ENCODE assay signal across 12 cellular contexts in the genomic region with DNA sequence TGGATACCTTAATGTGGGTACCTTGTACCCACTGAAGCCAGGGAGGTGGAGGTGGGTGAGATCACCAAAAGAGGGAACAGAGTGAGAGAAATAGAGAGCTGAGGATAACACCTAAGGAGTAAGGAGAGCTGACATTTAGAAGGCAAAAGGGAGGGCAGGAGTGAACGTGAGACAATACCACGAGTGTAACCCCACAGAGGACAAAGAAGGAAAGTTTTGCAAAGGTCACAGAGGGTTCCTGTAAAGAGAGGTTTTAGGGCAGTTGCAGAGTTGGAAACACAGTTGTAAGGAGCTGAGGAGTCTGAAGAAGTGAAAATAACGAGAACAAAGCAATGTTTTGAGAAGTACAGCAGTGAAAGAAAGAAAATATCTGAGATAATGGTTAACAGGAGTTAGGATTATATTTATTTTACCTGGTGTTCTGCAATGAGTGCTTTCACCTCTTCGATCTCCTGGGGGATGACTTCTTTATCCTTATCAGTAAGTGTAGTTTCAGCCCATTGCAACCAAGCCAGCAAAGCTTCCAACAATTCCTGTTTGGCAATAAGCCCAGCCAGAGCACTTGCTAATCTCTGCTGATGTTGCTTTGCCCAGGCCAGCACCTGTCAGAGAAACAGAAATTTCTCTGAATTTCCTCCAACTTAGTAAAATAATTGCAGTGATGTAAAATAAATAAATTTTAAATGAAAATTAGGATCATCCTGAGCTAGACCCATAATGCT.
A peak's percentile ranks its signal among the peaks of the same experiment; 100 is the strongest.
DNase-seq lines count a peak whose midpoint lies in the region; ATAC-seq and TF ChIP-seq lines count a peak whose summit lies in the region.
"Had no signal": no experiment of that assay in that cellular context is flagged by ENCODE, and none has a peak within 500 bp of the region (broad histone marks: within the 10 kb centered on the region; RNA-seq: fewer than 3 reads in every experiment).

No MANE protein-coding gene starts in this region.

- peaks cover 73% of the 10 kb centered on the region for H3K36me3 Mint-ChIP-seq in HFFc6 (ENCODE audit: low read depth)
- H3K36me3 Mint-ChIP-seq: activated naive CD8-positive, alpha-beta T cell had no signal

- peak overlapping the region; percentile 37 for H3K27ac Mint-ChIP-seq in HFFc6
- H3K27ac Mint-ChIP-seq: activated naive CD8-positive, alpha-beta T cell; CD4-positive, alpha-beta memory T cell had no signal

- TF ChIP-seq CTCF in HFFc6 (IDR thresholded peaks at IDR 0.05), result no peak
- no peak for TF ChIP-seq CTCF in retinal pigment epithelial cell (conservative IDR thresholded peaks at IDR 0.05; ENCODE audit: low read depth, low read length)

- H3K4me1 Mint-ChIP-seq in HFFc6 (ENCODE audit: low read depth), result peaks cover 25% of the 10 kb centered on the region

- no peak overlapping the region; the same call in 1 of the 2 replicates for H3K4me3 Mint-ChIP-seq in HFFc6
- H3K4me3 Mint-ChIP-seq: activated naive CD8-positive, alpha-beta T cell; CD4-positive, alpha-beta memory T cell had no signal

- no peak for DNase-seq in HFFc6
- peak; percentile 31 for DNase-seq in left cardiac atrium
- DNase-seq in retinal pigment epithelial cell (ENCODE audit: low read depth), result peak; percentile 77
- DNase-seq in NCI-H2171 treated with DMSO at 0.1 percent for 48 hours (lab: John Stamatoyannopoulos, UW), result no peak
- no peak for DNase-seq in activated gamma-delta T cell (lab: John Stamatoyannopoulos, UW)
- DNase-seq: CD4-positive, alpha-beta memory T cell; NCI-H2081 treated with DMSO at 0.1 percent for 48 hours; SHP77 had no signal

- intact Hi-C loops in left cardiac atrium (cut with DNase I), result loop anchor here in 1 of 2 donors (10.0 kb wide), 1 partner anchor 129 kb away; no protein-coding TSS in a partner anchor

- peak; percentile 76 for ATAC-seq in SK-N-SH treated with all-trans-retinoic acid at 6 μM for 48 hours
- ATAC-seq in left cardiac atrium, result peak; percentile 84 to 89
- no peak for ATAC-seq in GM18873 (IDR thresholded peaks at IDR 0.05; ENCODE audit: low FRiP score, unreplicated experiment)
- no peak for ATAC-seq in GM21360 (IDR thresholded peaks at IDR 0.05; ENCODE audit: unreplicated experiment)

- no peak overlapping the region for H3K4me3 ChIP-seq in retinal pigment epithelial cell (ENCODE audit: low read length)

- peaks cover 17% of the 10 kb centered on the region for H3K27me3 Mint-ChIP-seq in HFFc6 (ENCODE audit: insufficient read depth)
- H3K27me3 Mint-ChIP-seq: activated naive CD8-positive, alpha-beta T cell had no signal

- H3K9me3 Mint-ChIP-seq in HFFc6, result peaks cover 17% of the 10 kb centered on the region

TF ChIP-seq in SK-N-SH treated with all-trans-retinoic acid at 6 μM for 48 hours, 23 proteins besides CTCF, POLR2A, EP300 and RAD21:
- peak; percentile 86 for TF ChIP-seq ISL1 (CRISPR knock-in tag; IDR thresholded peaks at IDR 0.05)
- TF ChIP-seq SNAI2 (CRISPR knock-in tag; IDR thresholded peaks at IDR 0.05), result peak; percentile 68; the same call in 1 of the 2 replicates
- no peak for TF ChIP-seq CSDC2 (CRISPR knock-in tag; IDR thresholded peaks at IDR 0.05)
- no peak for TF ChIP-seq TOX (CRISPR knock-in tag; IDR thresholded peaks at IDR 0.05; ENCODE audit: borderline replicate concordance)

Comparison
In these comparisons a context has a peak if more than half of its experiments do, and no peak if none do; other contexts are left out.
1. DNase-seq: peak in left cardiac atrium (single experiment) and retinal pigment epithelial cell (single experiment); none in HFFc6 (single experiment), NCI-H2171 treated with DMSO at 0.1 percent for 48 hours (single experiment) and activated gamma-delta T cell (single experiment).
2. ATAC-seq: peak in SK-N-SH treated with all-trans-retinoic acid at 6 μM for 48 hours (single experiment) and left cardiac atrium (2 of 2); none in GM18873 (single experiment) and GM21360 (single experiment).